Comparison of ENCODE assay signal across 1 cellular context in the genomic region with DNA sequence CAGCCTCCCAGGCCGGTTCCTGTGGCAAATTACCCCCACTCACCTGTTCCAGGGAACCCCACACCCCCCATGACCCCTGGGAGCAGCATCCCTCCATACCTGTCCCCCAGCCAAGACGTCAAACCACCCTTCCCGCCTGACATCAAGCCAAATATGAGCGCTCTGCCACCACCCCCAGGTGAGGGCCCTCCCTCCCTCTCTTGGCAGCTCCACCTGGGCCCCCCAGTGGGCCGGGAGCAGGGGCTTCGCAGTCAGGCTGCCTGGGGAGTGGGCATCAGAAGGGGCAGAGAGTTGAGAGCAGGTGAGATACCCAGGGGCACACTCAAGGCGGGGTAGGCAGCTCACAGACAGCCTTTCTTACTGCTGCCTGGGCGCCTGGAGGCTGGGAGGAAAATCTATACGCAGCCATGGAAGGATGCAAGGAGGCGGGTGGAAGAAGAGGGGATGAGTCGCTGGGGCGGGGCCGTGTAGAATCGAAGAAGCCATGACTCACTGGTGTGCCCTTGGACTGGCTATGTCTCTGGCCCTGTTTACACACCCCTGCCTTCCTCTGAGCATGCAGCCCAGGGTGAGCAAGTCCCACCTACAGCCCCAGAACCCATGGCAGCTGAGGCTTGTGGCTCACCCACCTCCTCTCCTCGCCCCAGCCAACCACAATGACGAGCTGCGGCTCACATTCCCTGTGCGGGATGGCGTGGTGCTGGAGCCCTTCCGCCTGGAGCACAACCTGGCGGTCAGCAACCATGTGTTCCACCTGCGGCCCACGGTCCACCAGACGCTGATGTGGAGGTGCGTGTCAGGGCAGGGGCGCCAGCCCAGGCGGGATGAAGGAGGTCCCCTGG.
TF ChIP-seq lines count a peak whose summit lies in the region.

No MANE protein-coding gene starts in this region.

TF ChIP-seq in HepG2, 621 proteins besides CTCF, POLR2A, EP300 and RAD21 (continued from another document):
- TF ChIP-seq FOSL1 (CRISPR knock-in tag; IDR thresholded peaks at IDR 0.05; ENCODE audit: borderline replicate concordance) (peak; percentile 23; the same call in 1 of the 2 replicates), ZNF713 (CRISPR knock-in tag; IDR thresholded peaks at IDR 0.05) (no peak), FOXA3 (CRISPR knock-in tag; IDR thresholded peaks at IDR 0.05) (peak; percentile 74), ZSCAN25 (CRISPR knock-in tag; IDR thresholded peaks at IDR 0.05) (peak; percentile 81), ZNF883 (CRISPR knock-in tag; IDR thresholded peaks at IDR 0.05; ENCODE audit: not compliant biosample characterization) (no peak), RARA (CRISPR knock-in tag; IDR thresholded peaks at IDR 0.05) (0 out of 2 replicates have a peak, but pooled peaks have one; percentile 16), FOXA1 (IDR thresholded peaks at IDR 0.05) (no peak), FOXA1 (CRISPR knock-in tag; IDR thresholded peaks at IDR 0.05) (peak; percentile 56; the same call in 1 of the 2 replicates), HHEX (CRISPR knock-in tag; IDR thresholded peaks at IDR 0.05) (no peak), FOSL2 (CRISPR knock-in tag; IDR thresholded peaks at IDR 0.05) (peak; percentile 90), EZH2 (conservative IDR thresholded peaks at IDR 0.05; ENCODE audit: low read depth, low read length) (no peak), SAP130 (CRISPR knock-in tag; IDR thresholded peaks at IDR 0.05; ENCODE audit: low read depth) (peak; percentile 16; the same call in 1 of the 2 replicates), SKI (IDR thresholded peaks at IDR 0.05; ENCODE audit: partially characterized antibody) (peak; percentile 14), SP5 (CRISPR knock-in tag; IDR thresholded peaks at IDR 0.05; ENCODE audit: borderline replicate concordance, low read depth) (0 out of 2 replicates have a peak, but pooled peaks have one; percentile 18), MXI1 (IDR thresholded peaks at IDR 0.05; ENCODE audit: borderline replicate concordance, low read depth, low read length) (peak; percentile 14; the same call in 1 of the 3 replicates)
- TF ChIP-seq, protein P1, sequence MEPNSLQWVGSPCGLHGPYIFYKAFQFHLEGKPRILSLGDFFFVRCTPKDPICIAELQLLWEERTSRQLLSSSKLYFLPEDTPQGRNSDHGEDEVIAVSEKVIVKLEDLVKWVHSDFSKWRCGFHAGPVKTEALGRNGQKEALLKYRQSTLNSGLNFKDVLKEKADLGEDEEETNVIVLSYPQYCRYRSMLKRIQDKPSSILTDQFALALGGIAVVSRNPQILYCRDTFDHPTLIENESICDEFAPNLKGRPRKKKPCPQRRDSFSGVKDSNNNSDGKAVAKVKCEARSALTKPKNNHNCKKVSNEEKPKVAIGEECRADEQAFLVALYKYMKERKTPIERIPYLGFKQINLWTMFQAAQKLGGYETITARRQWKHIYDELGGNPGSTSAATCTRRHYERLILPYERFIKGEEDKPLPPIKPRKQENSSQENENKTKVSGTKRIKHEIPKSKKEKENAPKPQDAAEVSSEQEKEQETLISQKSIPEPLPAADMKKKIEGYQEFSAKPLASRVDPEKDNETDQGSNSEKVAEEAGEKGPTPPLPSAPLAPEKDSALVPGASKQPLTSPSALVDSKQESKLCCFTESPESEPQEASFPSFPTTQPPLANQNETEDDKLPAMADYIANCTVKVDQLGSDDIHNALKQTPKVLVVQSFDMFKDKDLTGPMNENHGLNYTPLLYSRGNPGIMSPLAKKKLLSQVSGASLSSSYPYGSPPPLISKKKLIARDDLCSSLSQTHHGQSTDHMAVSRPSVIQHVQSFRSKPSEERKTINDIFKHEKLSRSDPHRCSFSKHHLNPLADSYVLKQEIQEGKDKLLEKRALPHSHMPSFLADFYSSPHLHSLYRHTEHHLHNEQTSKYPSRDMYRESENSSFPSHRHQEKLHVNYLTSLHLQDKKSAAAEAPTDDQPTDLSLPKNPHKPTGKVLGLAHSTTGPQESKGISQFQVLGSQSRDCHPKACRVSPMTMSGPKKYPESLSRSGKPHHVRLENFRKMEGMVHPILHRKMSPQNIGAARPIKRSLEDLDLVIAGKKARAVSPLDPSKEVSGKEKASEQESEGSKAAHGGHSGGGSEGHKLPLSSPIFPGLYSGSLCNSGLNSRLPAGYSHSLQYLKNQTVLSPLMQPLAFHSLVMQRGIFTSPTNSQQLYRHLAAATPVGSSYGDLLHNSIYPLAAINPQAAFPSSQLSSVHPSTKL (CRISPR knock-in tag; IDR thresholded peaks at IDR 0.05), result peak; percentile 34; the same call in 1 of the 2 replicates
- TF ChIP-seq, protein P2, sequence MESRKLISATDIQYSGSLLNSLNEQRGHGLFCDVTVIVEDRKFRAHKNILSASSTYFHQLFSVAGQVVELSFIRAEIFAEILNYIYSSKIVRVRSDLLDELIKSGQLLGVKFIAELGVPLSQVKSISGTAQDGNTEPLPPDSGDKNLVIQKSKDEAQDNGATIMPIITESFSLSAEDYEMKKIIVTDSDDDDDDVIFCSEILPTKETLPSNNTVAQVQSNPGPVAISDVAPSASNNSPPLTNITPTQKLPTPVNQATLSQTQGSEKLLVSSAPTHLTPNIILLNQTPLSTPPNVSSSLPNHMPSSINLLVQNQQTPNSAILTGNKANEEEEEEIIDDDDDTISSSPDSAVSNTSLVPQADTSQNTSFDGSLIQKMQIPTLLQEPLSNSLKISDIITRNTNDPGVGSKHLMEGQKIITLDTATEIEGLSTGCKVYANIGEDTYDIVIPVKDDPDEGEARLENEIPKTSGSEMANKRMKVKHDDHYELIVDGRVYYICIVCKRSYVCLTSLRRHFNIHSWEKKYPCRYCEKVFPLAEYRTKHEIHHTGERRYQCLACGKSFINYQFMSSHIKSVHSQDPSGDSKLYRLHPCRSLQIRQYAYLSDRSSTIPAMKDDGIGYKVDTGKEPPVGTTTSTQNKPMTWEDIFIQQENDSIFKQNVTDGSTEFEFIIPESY (CRISPR knock-in tag; IDR thresholded peaks at IDR 0.05), result peak; percentile 57; the same call in 1 of the 2 replicates
- TF ChIP-seq, protein P3, sequence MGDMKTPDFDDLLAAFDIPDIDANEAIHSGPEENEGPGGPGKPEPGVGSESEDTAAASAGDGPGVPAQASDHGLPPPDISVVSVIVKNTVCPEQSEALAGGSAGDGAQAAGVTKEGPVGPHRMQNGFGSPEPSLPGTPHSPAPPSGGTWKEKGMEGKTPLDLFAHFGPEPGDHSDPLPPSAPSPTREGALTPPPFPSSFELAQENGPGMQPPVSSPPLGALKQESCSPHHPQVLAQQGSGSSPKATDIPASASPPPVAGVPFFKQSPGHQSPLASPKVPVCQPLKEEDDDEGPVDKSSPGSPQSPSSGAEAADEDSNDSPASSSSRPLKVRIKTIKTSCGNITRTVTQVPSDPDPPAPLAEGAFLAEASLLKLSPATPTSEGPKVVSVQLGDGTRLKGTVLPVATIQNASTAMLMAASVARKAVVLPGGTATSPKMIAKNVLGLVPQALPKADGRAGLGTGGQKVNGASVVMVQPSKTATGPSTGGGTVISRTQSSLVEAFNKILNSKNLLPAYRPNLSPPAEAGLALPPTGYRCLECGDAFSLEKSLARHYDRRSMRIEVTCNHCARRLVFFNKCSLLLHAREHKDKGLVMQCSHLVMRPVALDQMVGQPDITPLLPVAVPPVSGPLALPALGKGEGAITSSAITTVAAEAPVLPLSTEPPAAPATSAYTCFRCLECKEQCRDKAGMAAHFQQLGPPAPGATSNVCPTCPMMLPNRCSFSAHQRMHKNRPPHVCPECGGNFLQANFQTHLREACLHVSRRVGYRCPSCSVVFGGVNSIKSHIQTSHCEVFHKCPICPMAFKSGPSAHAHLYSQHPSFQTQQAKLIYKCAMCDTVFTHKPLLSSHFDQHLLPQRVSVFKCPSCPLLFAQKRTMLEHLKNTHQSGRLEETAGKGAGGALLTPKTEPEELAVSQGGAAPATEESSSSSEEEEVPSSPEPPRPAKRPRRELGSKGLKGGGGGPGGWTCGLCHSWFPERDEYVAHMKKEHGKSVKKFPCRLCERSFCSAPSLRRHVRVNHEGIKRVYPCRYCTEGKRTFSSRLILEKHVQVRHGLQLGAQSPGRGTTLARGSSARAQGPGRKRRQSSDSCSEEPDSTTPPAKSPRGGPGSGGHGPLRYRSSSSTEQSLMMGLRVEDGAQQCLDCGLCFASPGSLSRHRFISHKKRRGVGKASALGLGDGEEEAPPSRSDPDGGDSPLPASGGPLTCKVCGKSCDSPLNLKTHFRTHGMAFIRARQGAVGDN (CRISPR knock-in tag; IDR thresholded peaks at IDR 0.05), result peak; percentile 40
- TF ChIP-seq, protein P4, sequence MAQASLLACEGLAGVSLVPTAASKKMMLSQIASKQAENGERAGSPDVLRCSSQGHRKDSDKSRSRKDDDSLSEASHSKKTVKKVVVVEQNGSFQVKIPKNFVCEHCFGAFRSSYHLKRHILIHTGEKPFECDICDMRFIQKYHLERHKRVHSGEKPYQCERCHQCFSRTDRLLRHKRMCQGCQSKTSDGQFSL (CRISPR knock-in tag; IDR thresholded peaks at IDR 0.05), result no peak
- TF ChIP-seq, protein P5, sequence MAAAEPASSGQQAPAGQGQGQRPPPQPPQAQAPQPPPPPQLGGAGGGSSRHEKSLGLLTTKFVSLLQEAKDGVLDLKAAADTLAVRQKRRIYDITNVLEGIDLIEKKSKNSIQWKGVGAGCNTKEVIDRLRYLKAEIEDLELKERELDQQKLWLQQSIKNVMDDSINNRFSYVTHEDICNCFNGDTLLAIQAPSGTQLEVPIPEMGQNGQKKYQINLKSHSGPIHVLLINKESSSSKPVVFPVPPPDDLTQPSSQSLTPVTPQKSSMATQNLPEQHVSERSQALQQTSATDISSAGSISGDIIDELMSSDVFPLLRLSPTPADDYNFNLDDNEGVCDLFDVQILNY (CRISPR knock-in tag; conservative IDR thresholded peaks at IDR 0.05), result no peak
